8 cellular contexts compared by ENCODE assay signal in the genomic region with DNA sequence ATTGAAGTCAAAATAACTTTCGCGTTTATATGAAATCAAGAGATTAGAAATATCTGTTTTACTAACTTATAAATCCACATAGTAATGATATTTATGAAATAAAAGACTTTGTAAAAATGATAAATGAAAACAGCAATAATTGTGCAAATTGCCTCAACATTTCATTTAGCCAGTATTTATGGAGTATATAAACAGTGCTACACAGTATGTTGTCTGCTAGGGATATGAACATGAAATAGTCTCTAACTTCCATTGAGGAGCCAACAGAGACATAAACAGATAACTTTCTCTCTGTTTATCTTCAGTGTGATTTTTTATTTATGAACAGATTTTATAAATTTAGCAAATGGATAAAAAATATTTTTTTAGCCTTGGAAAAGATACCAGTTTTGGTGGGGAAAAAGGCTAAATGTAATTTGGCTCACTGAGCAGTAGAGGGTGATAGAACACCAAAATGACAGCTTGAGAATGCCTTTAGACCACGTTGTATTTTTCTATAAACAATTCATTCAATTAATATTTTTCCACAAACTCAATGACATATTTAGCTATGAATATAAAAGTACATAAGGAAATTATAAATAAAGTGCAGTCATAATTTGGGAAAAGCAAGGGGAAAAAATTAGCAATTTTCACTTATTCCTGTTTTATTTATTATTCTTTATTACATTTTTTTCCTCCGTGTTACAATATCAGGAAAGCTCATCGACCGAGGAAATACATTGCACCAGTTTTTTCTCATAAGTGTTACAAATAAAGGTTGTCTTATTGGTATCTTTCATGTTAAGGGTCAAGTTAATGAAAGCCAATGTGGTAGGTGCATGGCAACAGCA. TPM values are rescaled to one million over a fixed set of nuclear protein-coding genes. Genes with fewer than 3 reads are reported as not detected.
DNase-seq lines count a peak whose midpoint lies in the region; TF ChIP-seq lines count a peak whose summit lies in the region.
"Had no signal": no experiment of that assay in that cellular context is flagged by ENCODE, and none has a peak within 500 bp of the region (broad histone marks: within the 10 kb centered on the region; RNA-seq: fewer than 3 reads in every experiment).

No MANE protein-coding gene starts in this region.

- no peak overlapping the region for H3K27ac ChIP-seq in KMS-11
- H3K27ac ChIP-seq: skin epidermis had no signal

- no peaks in the 10 kb centered on the region for H3K27me3 ChIP-seq in KMS-11 (ENCODE audit: insufficient read depth, low read depth)

- no peaks in the 10 kb centered on the region for H4K20me1 ChIP-seq in KMS-11 (ENCODE audit: insufficient read depth)

- peak; percentile 26 for DNase-seq in GM03348 (ENCODE audit: low spot score)
- DNase-seq in SK-MEL-5 (ENCODE audit: low read depth, low spot score): peak; percentile 54
- peak; percentile 71 for DNase-seq in fibroblast of the aortic adventitia (ENCODE audit: low read depth)
- DNase-seq in pons (ENCODE audit: low spot score): peak; percentile 73
- no peak for DNase-seq in NCI-H146 (lab: John Stamatoyannopoulos, UW)
- no peak for DNase-seq in UCSD-AML1 (lab: John Stamatoyannopoulos, UW; ENCODE audit: unreplicated experiment)

- no peaks in the 10 kb centered on the region for H3K4me1 ChIP-seq in KMS-11 (ENCODE audit: low read depth, poor library complexity, severe bottlenecking)

- H3K9ac ChIP-seq in KMS-11: no peak overlapping the region

- H3K4me3 ChIP-seq in KMS-11 (IDR thresholded peaks at IDR 0.05; ENCODE audit: insufficient read depth, low read depth, low read length) (no peak overlapping the region), fibroblast of the aortic adventitia (ENCODE audit: low read depth, low read length) (no peak overlapping the region)
- H3K4me3 ChIP-seq: skin epidermis had no signal

- TF ChIP-seq CTCF in KMS-11 (conservative IDR thresholded peaks at IDR 0.05; ENCODE audit: low read depth, low read length) (peak; percentile 72), fibroblast of the aortic adventitia (IDR thresholded peaks at IDR 0.05; ENCODE audit: insufficient read depth, low read length) (peak; percentile 79)

- no peaks in the 10 kb centered on the region for H3K36me3 ChIP-seq in KMS-11 (ENCODE audit: insufficient read depth)

- H2AFZ ChIP-seq in KMS-11 (ENCODE audit: low read depth): no peak overlapping the region

- in situ Hi-C loops in SK-MEL-5 (cut with HindIII; ENCODE audit: low pct_unique_long_range_greater_than_20kb, low sequenced_read_pairs): no loop called here

- no peaks in the 10 kb centered on the region for H3K79me2 ChIP-seq in KMS-11 (ENCODE audit: insufficient read depth, low read depth)

- H3K4me2 ChIP-seq in KMS-11: no peak overlapping the region

RNA-seq across cellular contexts. Expression of a gene that starts 47.4 kb away (rescaled TPM):
- total RNA-seq in SK-MEL-5 (2014; rRNA removed; shearing (Covaris generic)): 36.0 and 38.5 TPM in 2 replicates
- polyA plus RNA-seq in SK-MEL-5 (2015; cell fraction: cytosol; rRNA removed): 19.9 and 28.2 TPM in 2 replicates
- 25.2 and 26.7 TPM in 2 replicates for polyA plus RNA-seq in SK-MEL-5 (2015; cell fraction: nucleus; rRNA removed)
- 37.9 and 51.1 TPM in 2 replicates for total RNA-seq in fibroblast of the aortic adventitia (ENCODE audit: low replicate concordance)

Comparison
In these comparisons a context has a peak if more than half of its experiments do, and no peak if none do; other contexts are left out.
1. DNase-seq: peak in GM03348 (single experiment), SK-MEL-5 (single experiment), fibroblast of the aortic adventitia (single experiment) and pons (single experiment); none in NCI-H146 (single experiment) and UCSD-AML1 (single experiment).